Comparison of ENCODE assay signal across 8 cellular contexts in genomic region chr2:207531024-207531411, GRCh38. TPM values are rescaled to one million over a fixed set of nuclear protein-coding genes. Genes with fewer than 3 reads are reported as not detected.
A peak's percentile ranks its signal among the peaks of the same experiment; 100 is the strongest.
DNase-seq lines count a peak whose midpoint lies in the region; ATAC-seq and TF ChIP-seq lines count a peak whose summit lies in the region.

No MANE protein-coding gene starts in this region.

- TF ChIP-seq POLR2A in HCT116 (IDR thresholded peaks at IDR 0.05; ENCODE audit: borderline replicate concordance, extremely low read depth, insufficient read depth, insufficient read length), result no peak

- peak overlapping the region; percentile 87 for H3K9ac ChIP-seq in HCT116 (ENCODE audit: low read length)

- peaks cover 5 to 27% of the 10 kb centered on the region in 2 experiments for H3K4me1 ChIP-seq in HCT116 (ENCODE audit: control insufficient read depth in 1 of 2, insufficient read depth in 2 of 2, low read length in 2 of 2)
- peaks cover 8% of the 10 kb centered on the region for H3K4me1 ChIP-seq in foreskin keratinocyte

- POLR2A ChIA-PET in BJ (lab: Charles Lee) (interaction anchor here (0.6 to 1.2 kb wide), 5 partner anchors 17 to 292 kb away, joined by 3 to 9 read pairs (median 4); partner anchors contain the start of gene METTL21A), HCT116 (lab: Charles Lee) (interaction anchor here (0.7 kb wide), 1 partner anchor 10 kb away, joined by 4 read pairs; no protein-coding TSS in a partner anchor)
- POLR2A ChIA-PET in activated CD4-positive, alpha-beta memory T cell treated with anti-CD3 and anti-CD28 coated beads for 36 hours (lab: Charles Lee), result interaction anchor here (0.7 to 5.3 kb wide), 16 partner anchors 10 to 766 kb away, joined by 3 to 38 read pairs (median 4); partner anchors contain the start of genes CCNYL1, FASTKD2, KLF7 and MDH1B

- H3K79me2 ChIP-seq in HCT116 (ENCODE audit: insufficient read depth, low read length), result peaks cover 60% of the 10 kb centered on the region

- H3K4me3 ChIP-seq in BJ (ENCODE audit: low read depth, low read length) (peak overlapping the region; percentile 91), HCT116 (replicated peaks in 1 of 2; ENCODE audit: low read depth in 1 of 2, low read length in 2 of 2) (peak overlapping the region; percentile 64 to 91), skeletal muscle cell (ENCODE audit: low read depth, low read length) (peak overlapping the region; percentile 73)

- H3K36me3 ChIP-seq in BJ (ENCODE audit: control insufficient read depth, insufficient read depth, low read length) (no peaks in the 10 kb centered on the region), HCT116 (ENCODE audit: control insufficient read depth in 1 of 2, insufficient read depth in 2 of 2, low read length in 2 of 2) (no peaks in the 10 kb centered on the region)

- peaks cover 28% of the 10 kb centered on the region for H3K36me3 Mint-ChIP-seq in activated CD4-positive, alpha-beta memory T cell treated with anti-CD3 and anti-CD28 coated beads for 36 hours

- no peak for TF ChIP-seq RAD21 in HCT116 (IDR thresholded peaks at IDR 0.05; ENCODE audit: low read depth)

- H3K4me1 Mint-ChIP-seq in activated CD4-positive, alpha-beta memory T cell treated with anti-CD3 and anti-CD28 coated beads for 36 hours (ENCODE audit: low read depth), result peaks cover 50% of the 10 kb centered on the region

- peak overlapping the region; percentile 94 for H3K4me2 ChIP-seq in HCT116 (ENCODE audit: low read length)

- peak overlapping the region; percentile 87 for H3K4me3 Mint-ChIP-seq in activated CD4-positive, alpha-beta memory T cell treated with anti-CD3 and anti-CD28 coated beads for 36 hours

- no peaks in the 10 kb centered on the region for H3K27me3 ChIP-seq in BJ (ENCODE audit: control insufficient read depth, insufficient read depth, low read length)
- H3K27me3 ChIP-seq in HCT116 (ENCODE audit: insufficient read depth, low read length), result no peaks in the 10 kb centered on the region
- no peaks in the 10 kb centered on the region for H3K27me3 ChIP-seq in foreskin keratinocyte

- intact Hi-C loops in HCT116 (cut with micrococcal nuclease), result loop anchor here (2.0 to 10.0 kb wide), 2 partner anchors 94 to 504 kb away; partner anchors contain the start of gene METTL21A
- intact Hi-C loops in activated CD4-positive, alpha-beta memory T cell treated with anti-CD3 and anti-CD28 coated beads for 36 hours (cut with micrococcal nuclease), result loop anchor here (5.0 kb wide), 1 partner anchor 41 kb away; no protein-coding TSS in a partner anchor

- TF ChIP-seq CTCF in BJ (IDR thresholded peaks at IDR 0.05; ENCODE audit: insufficient read depth, low read depth, low read length) (no peak), HCT116 (IDR thresholded peaks at IDR 0.05 in 2 of 3, conservative IDR thresholded peaks at IDR 0.05 in 1 of 3; ENCODE audit: borderline replicate concordance in 1 of 3, insufficient read depth in 1 of 3, low read depth in 2 of 3, low read length in 2 of 3) (no peak), foreskin keratinocyte (conservative IDR thresholded peaks at IDR 0.05) (no peak)

- peak overlapping the region; percentile 99 for H3K27ac Mint-ChIP-seq in activated CD4-positive, alpha-beta memory T cell treated with anti-CD3 and anti-CD28 coated beads for 36 hours

- DNase-seq in BJ (ENCODE audit: low read depth) (no peak), HCT116 (ENCODE audit: low read depth, low spot score) (no peak), foreskin keratinocyte (no peak), skeletal muscle cell (ENCODE audit: low read depth) (no peak), middle frontal gyrus (ENCODE audit: extremely low spot score, low spot score) (no peak), occipital lobe (lab: John Stamatoyannopoulos, UW) (no peak), NAMALWA (ENCODE audit: low spot score) (no peak)
- peak; percentile 65 for DNase-seq in activated CD4-positive, alpha-beta memory T cell treated with anti-CD3 and anti-CD28 coated beads for 36 hours

- no peak overlapping the region for H2AFZ ChIP-seq in HCT116 (ENCODE audit: low read depth, low read length, poor library complexity, severe bottlenecking)

- H3K9me2 ChIP-seq in HCT116 (ENCODE audit: insufficient read depth), result no peaks in the 10 kb centered on the region

- ATAC-seq in HCT116 (no peak), foreskin keratinocyte (no peak)

- H4K20me1 ChIP-seq in HCT116 (ENCODE audit: insufficient read depth), result no peaks in the 10 kb centered on the region

- BruUV-seq in HCT116 (replicated peaks; lab: Mats Ljungman, UMichigan), result TSS peak; percentile 69

- CTCF ChIA-PET in BJ (lab: Yijun Ruan, JAX), result interaction anchor here (1.0 to 1.8 kb wide), 3 partner anchors 8 to 87 kb away, joined by 3 to 8 read pairs (median 3); no protein-coding TSS in a partner anchor
- CTCF ChIA-PET in HCT116 (lab: Charles Lee), result interaction anchor here (0.7 kb wide), 1 partner anchor 541 kb away, joined by 3 read pairs; no protein-coding TSS in a partner anchor
- CTCF ChIA-PET in activated CD4-positive, alpha-beta memory T cell treated with anti-CD3 and anti-CD28 coated beads for 36 hours (lab: Charles Lee), result interaction anchor here (1.3 to 2.7 kb wide), 3 partner anchors 16 to 94 kb away, joined by 3 to 15 read pairs (median 3); partner anchors contain the start of gene METTL21A

- H3K27me3 Mint-ChIP-seq in activated CD4-positive, alpha-beta memory T cell treated with anti-CD3 and anti-CD28 coated beads for 36 hours, result no peaks in the 10 kb centered on the region

- H3K9me3 Mint-ChIP-seq in activated CD4-positive, alpha-beta memory T cell treated with anti-CD3 and anti-CD28 coated beads for 36 hours, result no peaks in the 10 kb centered on the region

- H3K27ac ChIP-seq in HCT116 (ENCODE audit: low read depth, low read length) (peak overlapping the region; percentile 91), foreskin keratinocyte (peak overlapping the region; percentile 90)

- no peaks in the 10 kb centered on the region for H3K9me3 ChIP-seq in HCT116 (ENCODE audit: control insufficient read depth in 1 of 2, insufficient read depth in 1 of 2, low read depth in 1 of 2, low read length in 2 of 2)

- RAD21 ChIA-PET in HCT116 (lab: Charles Lee; ENCODE audit: low non-redundant PET in 1 of 2, low total read pairs in 2 of 2, uncharacterized antibody in 2 of 2, unreplicated experiment in 2 of 2), result interaction anchor here in 1 of 2 experiments (0.7 kb wide), 1 partner anchor 86 kb away, joined by 3 read pairs; no protein-coding TSS in a partner anchor

TF ChIP-seq in HCT116, 20 proteins besides CTCF, POLR2A, EP300 and RAD21:
- no peak for TF ChIP-seq JUND (IDR thresholded peaks at IDR 0.05)
- no peak for TF ChIP-seq ZFX (IDR thresholded peaks at IDR 0.05)
- no peak for TF ChIP-seq EZH2phosphoT487 (IDR thresholded peaks at IDR 0.05; ENCODE audit: borderline replicate concordance)
- TF ChIP-seq SIN3A (IDR thresholded peaks at IDR 0.05; ENCODE audit: low read depth), result no peak; the same call in 1 of the 2 replicates
- no peak for TF ChIP-seq ZNF274 (IDR thresholded peaks at IDR 0.05; ENCODE audit: low read depth, low read length)
- no peak for TF ChIP-seq FOSL1 (IDR thresholded peaks at IDR 0.05; ENCODE audit: low read depth)

RNA-seq across cellular contexts. Expression of gene CREB1, which starts 1.3 kb away (rescaled TPM):
- polyA plus RNA-seq in BJ (2011; rRNA removed) (37.4 and 44.4 TPM in 2 replicates), foreskin keratinocyte (7.4 and 10.1 TPM in 2 replicates)
- polyA minus RNA-seq in BJ (2011; rRNA and poly(A)+ RNA removed), result 81.1 and 119 TPM in 2 replicates
- total RNA-seq in HCT116 (2021; ENCODE audit: unreplicated experiment) (60.4 TPM), foreskin keratinocyte (46.1 and 50.6 TPM in 2 replicates), occipital lobe (130 TPM)
- 32.4 and 32.9 TPM in 2 replicates for polyA plus RNA-seq in HCT116 (2012)
- total RNA-seq in activated CD4-positive, alpha-beta memory T cell treated with anti-CD3 and anti-CD28 coated beads for 36 hours, result 10 to 100 TPM; 90.7 to 92.2 TPM
